8 cellular contexts compared by ENCODE assay signal in genomic region chr2:159921752-159922404, GRCh38. TPM values are rescaled to one million over a fixed set of nuclear protein-coding genes. Genes with fewer than 3 reads are reported as not detected.
DNase-seq lines count a peak whose midpoint lies in the region; TF ChIP-seq lines count a peak whose summit lies in the region.

No MANE protein-coding gene starts in this region.

- peak overlapping the region; percentile 62 for H3K56ac ChIP-seq in mesendoderm (ENCODE audit: low read length)

- no peak overlapping the region for H3K18ac ChIP-seq in mesendoderm (ENCODE audit: low read length)

- H3K9me3 ChIP-seq in HAP-1, result no peaks in the 10 kb centered on the region
- H3K9me3 ChIP-seq in Loucy (ENCODE audit: insufficient read depth, low read depth, low read length), result no peaks in the 10 kb centered on the region

- no CpG with 5 or more reads among the region's 17 CpGs for WGBS in mesendoderm (ENCODE audit: extremely low coverage, insufficient coverage, low lambda C conversion rate)

- H3K4me1 ChIP-seq in HAP-1 (no peaks in the 10 kb centered on the region; the same call in 1 of the 2 replicates), Loucy (ENCODE audit: insufficient read depth, low read length, poor library complexity, severe bottlenecking) (no peaks in the 10 kb centered on the region), mesendoderm (ENCODE audit: control insufficient read depth, low read depth, low read length) (no peaks in the 10 kb centered on the region)

- H2BK120ac ChIP-seq in mesendoderm (ENCODE audit: low read depth, low read length), result no peak overlapping the region

- H3K36me3 ChIP-seq in HAP-1 (replicated peaks) (no peaks in the 10 kb centered on the region), Loucy (ENCODE audit: insufficient read depth, low read length) (no peaks in the 10 kb centered on the region), mesendoderm (ENCODE audit: control insufficient read depth, insufficient read depth, low read length) (no peaks in the 10 kb centered on the region)

- H3K4me1 Mint-ChIP-seq in activated CD4-positive, alpha-beta T cell treated with anti-CD3 and anti-CD28 coated beads, Interleukin-2, amount 10 ng/mL, durations not matched to agents 24 days and 14 days, result peaks cover 11% of the 10 kb centered on the region

- H3K4me2 ChIP-seq in Loucy (ENCODE audit: low read depth, low read length, poor library complexity, severe bottlenecking) (no peak overlapping the region), mesendoderm (ENCODE audit: low read length) (no peak overlapping the region)

- no peaks in the 10 kb centered on the region for H3K9me2 ChIP-seq in Loucy (replicated peaks; ENCODE audit: low read depth, low read length)

- no peak overlapping the region for H3K27ac Mint-ChIP-seq in activated CD4-positive, alpha-beta T cell treated with anti-CD3 and anti-CD28 coated beads, Interleukin-2, amount 10 ng/mL, durations not matched to agents 24 days and 14 days

- no peaks in the 10 kb centered on the region for H3K36me3 Mint-ChIP-seq in activated CD4-positive, alpha-beta T cell treated with anti-CD3 and anti-CD28 coated beads, Interleukin-2, amount 10 ng/mL, durations not matched to agents 24 days and 14 days (ENCODE audit: low read depth)

- H3K27ac ChIP-seq in mesendoderm (ENCODE audit: low read depth, low read length), result no peak overlapping the region

- H2AK5ac ChIP-seq in mesendoderm (ENCODE audit: low read length), result no peak overlapping the region

- no peaks in the 10 kb centered on the region for H3F3A ChIP-seq in Loucy (ENCODE audit: low read depth)

- H3K27me3 ChIP-seq in HAP-1 (ENCODE audit: low read depth) (peaks cover 5% of the 10 kb centered on the region; the same call in 1 of the 2 replicates), Loucy (ENCODE audit: insufficient read depth, low read length, poor library complexity, severe bottlenecking) (no peaks in the 10 kb centered on the region), mesendoderm (ENCODE audit: insufficient read depth, low read length, poor library complexity) (no peaks in the 10 kb centered on the region)

- H3K79me2 ChIP-seq in Loucy (ENCODE audit: insufficient read depth, low read length), result no peaks in the 10 kb centered on the region
- H3K79me2 ChIP-seq in mesendoderm (ENCODE audit: control insufficient read depth, insufficient read depth, low read length), result no peaks in the 10 kb centered on the region

- H3K4ac ChIP-seq in mesendoderm (ENCODE audit: low read depth, low read length), result no peak overlapping the region

- peaks cover 3% of the 10 kb centered on the region for H3K9me3 Mint-ChIP-seq in activated CD4-positive, alpha-beta T cell treated with anti-CD3 and anti-CD28 coated beads, Interleukin-2, amount 10 ng/mL, durations not matched to agents 24 days and 14 days

- no peak overlapping the region for H4K5ac ChIP-seq in mesendoderm (ENCODE audit: low read length)

- H4K20me1 ChIP-seq in Loucy (ENCODE audit: insufficient read depth, low read length, poor library complexity, severe bottlenecking), result no peaks in the 10 kb centered on the region

- in situ Hi-C loops in HAP-1 (cut with MboI; ENCODE audit: low sequenced_read_pairs), result no loop called here

- no peaks in the 10 kb centered on the region for H3K79me1 ChIP-seq in mesendoderm (ENCODE audit: low read length)

- no peak overlapping the region for H2BK15ac ChIP-seq in mesendoderm (replicated peaks; ENCODE audit: low read depth)

- 0 out of 2 replicates have a peak overlapping the region, but pooled peaks have one; percentile 33 for H2AFZ ChIP-seq in Loucy (ENCODE audit: low read length)

- TF ChIP-seq CTCF in GM12875 (IDR thresholded peaks at IDR 0.05; ENCODE audit: borderline replicate concordance, insufficient read depth, low read depth, low read length) (peak; percentile 99), Loucy (conservative IDR thresholded peaks at IDR 0.05; ENCODE audit: low read length) (peak; percentile 69)

- H3K4me3 ChIP-seq in GM12875 (ENCODE audit: low read depth, low read length) (no peak overlapping the region), HAP-1 (no peak overlapping the region), Loucy (ENCODE audit: low read length, poor library complexity, severe bottlenecking) (no peak overlapping the region), mesendoderm (ENCODE audit: low read length) (no peak overlapping the region)

- intact Hi-C loops in activated CD4-positive, alpha-beta T cell treated with anti-CD3 and anti-CD28 coated beads, Interleukin-2, amount 10 ng/mL, durations not matched to agents 24 days and 14 days (cut with micrococcal nuclease), result loop anchor here (2.0 to 5.0 kb wide), 3 partner anchors 17 to 115 kb away; partner anchors contain the start of gene LY75

- no peak overlapping the region for H2BK5ac ChIP-seq in mesendoderm (ENCODE audit: low read length)

- H3K9ac ChIP-seq in Loucy (ENCODE audit: low read depth, low read length, poor library complexity, severe bottlenecking) (no peak overlapping the region), mesendoderm (ENCODE audit: low read length) (no peak overlapping the region)

- no peak overlapping the region for H3K4me3 Mint-ChIP-seq in activated CD4-positive, alpha-beta T cell treated with anti-CD3 and anti-CD28 coated beads, Interleukin-2, amount 10 ng/mL, durations not matched to agents 24 days and 14 days

- peaks cover 7% of the 10 kb centered on the region for H3K27me3 Mint-ChIP-seq in activated CD4-positive, alpha-beta T cell treated with anti-CD3 and anti-CD28 coated beads, Interleukin-2, amount 10 ng/mL, durations not matched to agents 24 days and 14 days

- H3K23ac ChIP-seq in mesendoderm (ENCODE audit: low read length), result no peak overlapping the region

- H4K8ac ChIP-seq in mesendoderm (ENCODE audit: low read depth, low read length), result no peak overlapping the region

- peak; percentile 76 to 93 for DNase-seq in HAP-1 (ENCODE audit: low spot score in 2 of 2)
- DNase-seq in activated CD4-positive, alpha-beta T cell treated with anti-CD3 and anti-CD28 coated beads, Interleukin-2, amount 10 ng/mL, durations not matched to agents 24 days and 14 days, result peak; percentile 90
- DNase-seq in ecto neural progenitor cell (ENCODE audit: low spot score), result peak; percentile 91
- peak; percentile 85 for DNase-seq in mesendoderm
- DNase-seq in stimulated activated CD8-positive, alpha-beta memory T cell treated with anti-CD3 and anti-CD28 coated beads, Interleukin-7, amount 100 ng/mL, for 24 hours (ENCODE audit: low read depth), result peak; percentile 68
- no peak for DNase-seq in amniotic stem cell (lab: John Stamatoyannopoulos, UW)

RNA-seq across cellular contexts. Expression of gene LY75, which starts 17.3 kb away (rescaled TPM):
- 52.8 and 56.4 TPM in 2 replicates for total RNA-seq in activated CD4-positive, alpha-beta T cell treated with anti-CD3 and anti-CD28 coated beads, Interleukin-2, amount 10 ng/mL, durations not matched to agents 24 days and 14 days
- polyA plus RNA-seq in mesendoderm (2013, experiment 1 of 2), result 3.5 TPM
- polyA plus RNA-seq in mesendoderm (2013, experiment 2 of 2), result 3.0 TPM
